ENCODE assay signal across 15 cellular contexts in genomic region chr3:119427669-119428068, GRCh38.
"Had no signal": no experiment of that assay in that cellular context is flagged by ENCODE, and none has a peak within 500 bp of the region (broad histone marks: within the 10 kb centered on the region; RNA-seq: fewer than 3 reads in every experiment).

No MANE protein-coding gene starts in this region.

- H3K4me2 ChIP-seq: smooth muscle cell had no signal

- H3K27me3 ChIP-seq: colonic mucosa, tibial nerve, vagina had no signal

- DNase-seq: activated CD4-positive, alpha-beta memory T cell treated with anti-CD3 and anti-CD28 coated beads for 36 hours; activated gamma-delta T cell treated with Interleukin-2 at 50 U/mL for 16 hours; activated T-cell treated with anti-CD3 and anti-CD28 coated beads, Interleukin-2, amount 50 U/mL, for 48 hours; caudate nucleus; colonic mucosa; effector CD4-positive, alpha-beta T cell; immature natural killer cell; left cardiac atrium; naive thymus-derived CD4-positive, alpha-beta T cell; right cardiac atrium had no signal

- H3K4me3 ChIP-seq: colonic mucosa, smooth muscle cell, tibial nerve, vagina had no signal

- H3K9me3 ChIP-seq: colonic mucosa had no signal

- H3K27ac ChIP-seq: colonic mucosa, tibial nerve, vagina, VCaP had no signal

- ATAC-seq: left cardiac atrium; naive thymus-derived CD4-positive, alpha-beta T cell; right cardiac atrium; stimulated activated effector memory CD8-positive, alpha-beta T cell treated with anti-CD3 and anti-CD28 coated beads, Interleukin-12 subunit alpha, Interleukin-12 subunit beta, amount 100 ng/mL, for 72 hours had no signal

- H3K4me1 ChIP-seq: colonic mucosa, tibial nerve, vagina had no signal
